Comparison of ENCODE assay signal across 16 cellular contexts in genomic region chr5:79992891-79993290, GRCh38. TPM values are rescaled to one million over a fixed set of nuclear protein-coding genes. Genes with fewer than 3 reads are reported as not detected.
"Had no signal": no experiment of that assay in that cellular context is flagged by ENCODE, and none has a peak within 500 bp of the region (broad histone marks: within the 10 kb centered on the region; RNA-seq: fewer than 3 reads in every experiment).

No MANE protein-coding gene starts in this region.

- H3K27me3 Mint-ChIP-seq: activated naive CD8-positive, alpha-beta T cell treated with anti-CD3 and anti-CD28 coated beads, Interleukin-2, amount 10 ng/mL, durations not matched to agents 7 days and 5 days had no signal

- DNase-seq: activated CD4-positive, alpha-beta T cell treated with anti-CD3 and anti-CD28 coated beads for 4 hours; activated naive CD8-positive, alpha-beta T cell treated with anti-CD3 and anti-CD28 coated beads, Interleukin-2, amount 10 ng/mL, durations not matched to agents 7 days and 5 days; activated T-cell treated with anti-CD3 and anti-CD28 coated beads for 4 hours; gastrocnemius medialis; kidney glomerular epithelial cell; mesendoderm; nephron progenitor cell; ovary; sigmoid colon; stimulated activated CD4-positive, alpha-beta T cell treated with anti-CD3 and anti-CD28 coated beads, Interleukin-12 subunit alpha, Interleukin-12 subunit beta, amount 100 ng/mL, for 4 hours; stimulated activated CD4-positive, alpha-beta T cell treated with anti-CD3 and anti-CD28 coated beads, Interleukin-2, amount 100 ng/mL, for 48 hours; stimulated activated CD8-positive, alpha-beta memory T cell treated with anti-CD3 and anti-CD28 coated beads, Interleukin-4, amount 100 ng/mL, for 48 hours; stimulated activated naive CD8-positive, alpha-beta T cell treated with anti-CD3 and anti-CD28 coated beads, Interleukin-15, Interleukin-2, amounts not matched to agents 100 U/mL and 50 U/mL, for 24 hours; testis had no signal

- ATAC-seq: gastrocnemius medialis; stimulated activated naive CD8-positive, alpha-beta T cell treated with anti-CD3 and anti-CD28 coated beads, Interleukin-15, Interleukin-2, amounts not matched to agents 100 U/mL and 50 U/mL, for 24 hours had no signal

- H3K4me3 Mint-ChIP-seq: activated naive CD8-positive, alpha-beta T cell treated with anti-CD3 and anti-CD28 coated beads, Interleukin-2, amount 10 ng/mL, durations not matched to agents 7 days and 5 days had no signal

- H3K27ac Mint-ChIP-seq: activated naive CD8-positive, alpha-beta T cell treated with anti-CD3 and anti-CD28 coated beads, Interleukin-2, amount 10 ng/mL, durations not matched to agents 7 days and 5 days; nephron progenitor cell had no signal

- FAIRE-seq: colon had no signal

- H3K9me3 Mint-ChIP-seq: activated naive CD8-positive, alpha-beta T cell treated with anti-CD3 and anti-CD28 coated beads, Interleukin-2, amount 10 ng/mL, durations not matched to agents 7 days and 5 days; nephron progenitor cell had no signal

RNA-seq across cellular contexts. Expression of gene THBS4, which starts 42.3 kb away (rescaled TPM):
- total RNA-seq: ascending aorta had no signal
